Comparison of ENCODE assay signal across 8 cellular contexts in genomic region chr17:28896884-28897768, GRCh38. TPM values are rescaled to one million over a fixed set of nuclear protein-coding genes. Genes with fewer than 3 reads are reported as not detected.
DNase-seq lines count a peak whose midpoint lies in the region; ATAC-seq, FAIRE-seq and TF ChIP-seq lines count a peak whose summit lies in the region.

FLOT2 (minus strand) TSS chr17:28897733; CDS start chr17:28897574, 159 bp downstream.

- DNase-seq in A549 (ENCODE audit: low read depth in 1 of 2, low spot score in 1 of 2) = peak; percentile 36 to 55
- peak; percentile 42 for DNase-seq in NCI-H2196 (lab: John Stamatoyannopoulos, UW; ENCODE audit: unreplicated experiment)
- DNase-seq in activated CD4-positive, alpha-beta T cell treated with anti-CD3 and anti-CD28 coated beads for 24 hours (ENCODE audit: low read depth in 2 of 2) = peak; percentile 49 to 51
- DNase-seq in chondrocyte (ENCODE audit: low spot score) = no peak
- peak; percentile 81 for DNase-seq in left lobe of liver (ENCODE audit: low spot score)
- peak; percentile 73 for DNase-seq in stimulated activated CD4-positive, alpha-beta T cell treated with anti-CD3 and anti-CD28 coated beads, Interleukin-4, amount 100 ng/mL, for 1 hour

- no peaks in the 10 kb centered on the region for H3K27me3 Mint-ChIP-seq in chondrocyte (ENCODE audit: low read depth)

- CTCF ChIA-PET in A549 (lab: Yijun Ruan, JAX) = interaction anchor here (0.6 to 34.7 kb wide), 24 partner anchors 11 to 215 kb away, joined by 3 to 685 read pairs (median 5); partner anchors contain the start of genes NEK8 and TLCD1

- POLR2A ChIA-PET in A549 (lab: Yijun Ruan, JAX) = interaction anchor here (0.6 to 2.0 kb wide), 4 partner anchors 15 to 170 kb away, joined by 3 to 5 read pairs (median 4); partner anchors contain the start of gene PHF12

- H3K4me1 ChIP-seq in A549 = peaks cover 23% of the 10 kb centered on the region

- no peak for FAIRE-seq in A549 (lab: Jason Lieb, UNC)

- H3K4me1 Mint-ChIP-seq in chondrocyte (ENCODE audit: low read depth) = peaks cover 45% of the 10 kb centered on the region

- peak within 1 kb of the TSS; percentile 84 for H3K4me2 ChIP-seq in A549

- H3K27ac Mint-ChIP-seq in chondrocyte (ENCODE audit: unreplicated experiment) = peak within 1 kb of the TSS; percentile 79

- H3K4me3 Mint-ChIP-seq in chondrocyte (ENCODE audit: unreplicated experiment) = peak within 1 kb of the TSS; percentile 85

- no peak for TF ChIP-seq EP300 in A549 (IDR thresholded peaks at IDR 0.05)

- TF ChIP-seq RAD21 in A549 (conservative IDR thresholded peaks at IDR 0.05 in 1 of 2, IDR thresholded peaks at IDR 0.05 in 1 of 2) = no peak

- TF ChIP-seq POLR2A in A549 (IDR thresholded peaks at IDR 0.05; ENCODE audit: low read length) = peak; percentile 78; the same call in 1 of the 2 replicates

- peak within 1 kb of the TSS; percentile 70 for H3K4me3 ChIP-seq in A549

- H3K9me3 Mint-ChIP-seq in chondrocyte (ENCODE audit: low read depth) = no peaks in the 10 kb centered on the region

- H3K27ac ChIP-seq in A549 = peak within 1 kb of the TSS; percentile 87 to 97

- peak; percentile 38; the same call in 1 of the 3 replicates for TF ChIP-seq CTCF in A549 (IDR thresholded peaks at IDR 0.05)
- peak; percentile 67 for TF ChIP-seq CTCF in chondrocyte (IDR thresholded peaks at IDR 0.05)

- WGBS in A549 (ENCODE audit: missing lambda C conversion rate) = 1% methylated on average over 28 of the region's 73 CpGs

- no peaks in the 10 kb centered on the region for H3K9me3 ChIP-seq in A549

- no peaks in the 10 kb centered on the region for H3K36me3 Mint-ChIP-seq in chondrocyte (ENCODE audit: low read depth)

- peak; percentile 68 to 82 for ATAC-seq in A549
- ATAC-seq in GM18867 (IDR thresholded peaks at IDR 0.05; ENCODE audit: unreplicated experiment) = peak; percentile 34
- peak; percentile 77 for ATAC-seq in left lobe of liver
- no peak for ATAC-seq in HG03565 (IDR thresholded peaks at IDR 0.05; ENCODE audit: unreplicated experiment)

TF ChIP-seq in A549, 52 proteins besides CTCF, POLR2A, EP300 and RAD21:
- TF ChIP-seq JUN (IDR thresholded peaks at IDR 0.05) = peak; percentile 40 to 87; a peak in 3 of 5 replicates
- TF ChIP-seq RFX5 (IDR thresholded peaks at IDR 0.05) = 0 out of 2 replicates have a peak, but pooled peaks have one; percentile 20
- peak; percentile 52; the same call in 1 of the 2 replicates for TF ChIP-seq PHF8 (IDR thresholded peaks at IDR 0.05; ENCODE audit: borderline replicate concordance, low read depth)
- TF ChIP-seq SREBF2 (IDR thresholded peaks at IDR 0.05) = no peak
- no peak for TF ChIP-seq CHD2 (IDR thresholded peaks at IDR 0.05; ENCODE audit: low read length, partially characterized antibody)
- no peak for TF ChIP-seq TP53 (CRISPR knock-in tag; IDR thresholded peaks at IDR 0.05)
- 0 out of 3 replicates have a peak, but pooled peaks have one; percentile 21 for TF ChIP-seq SMC3 (IDR thresholded peaks at IDR 0.05)
- 0 out of 2 replicates have a peak, but pooled peaks have one; percentile 14 for TF ChIP-seq HMGXB4 (CRISPR knock-in tag; IDR thresholded peaks at IDR 0.05; ENCODE audit: borderline replicate concordance)
- TF ChIP-seq EHF (CRISPR knock-in tag; IDR thresholded peaks at IDR 0.05) = no peak
- peak; percentile 3 for TF ChIP-seq MAX (IDR thresholded peaks at IDR 0.05)
- peak; percentile 76 to 78; a peak in 3 of 4 replicates for TF ChIP-seq CEBPB (IDR thresholded peaks at IDR 0.05)
- no peak for TF ChIP-seq EHMT2 (IDR thresholded peaks at IDR 0.05; ENCODE audit: low read depth)
- peak; percentile 50; the same call in 1 of the 3 replicates for TF ChIP-seq BCL3 (IDR thresholded peaks at IDR 0.05)

RNA-seq across cellular contexts. Expression of gene FLOT2, which starts in this region (rescaled TPM):
- polyA plus RNA-seq in A549 (2011; rRNA removed) (68.8 and 78.6 TPM in 2 replicates), A549 (2017; fragmentation: RNase III; extraction: RNeasy Plus Mini Kit Qiagen cat#74134 plus additional on column Dnase treatment) (62.8 to 71.0 TPM (median 66.4 TPM) in 3 replicates)
- 82.7 and 94.7 TPM in 2 replicates for polyA plus RNA-seq in A549 (2012; cell fraction: cytosol; rRNA removed)
- 89.9 and 91.7 TPM in 2 replicates for polyA plus RNA-seq in A549 (2012; cell fraction: nucleus; rRNA removed)
- 100 and 109 TPM in 2 replicates for polyA minus RNA-seq in A549 (2011; rRNA and poly(A)+ RNA removed)
- total RNA-seq in chondrocyte (46.6 to 74.1 TPM (median 65.8 TPM) in 3 replicates), left lobe of liver (70.6 TPM)
